9 cellular contexts compared by ENCODE assay signal in genomic region chr7:18352339-18353255, GRCh38.
DNase-seq lines count a peak whose midpoint lies in the region; ATAC-seq, FAIRE-seq and TF ChIP-seq lines count a peak whose summit lies in the region.
"Had no signal": no experiment of that assay in that cellular context is flagged by ENCODE, and none has a peak within 500 bp of the region (broad histone marks: within the 10 kb centered on the region; RNA-seq: fewer than 3 reads in every experiment).

No MANE protein-coding gene starts in this region.

- peak; percentile 74 for ATAC-seq in GM19023 (IDR thresholded peaks at IDR 0.05; ENCODE audit: unreplicated experiment)
- ATAC-seq in HG03439 (IDR thresholded peaks at IDR 0.05; ENCODE audit: unreplicated experiment), result peak; percentile 74
- no peak for ATAC-seq in activated T-cell treated with anti-CD3 and anti-CD28 coated beads, Interleukin-2, amount 50 U/mL, for 4 hours

- intact Hi-C loops in breast epithelium (cut with DNase I; ENCODE audit: low total_unique reads) (no loop called here), kidney (cut with DNase I) (loop anchor here (10.0 kb wide), 1 partner anchor 222 kb away; no protein-coding TSS in a partner anchor), testis (cut with DNase I; ENCODE audit: low total_unique reads) (loop anchor here (10.0 kb wide), 1 partner anchor 222 kb away; no protein-coding TSS in a partner anchor)

- WGBS in testis, 2 donors, result 64 to 65% methylated on average over 7 of the region's 7 CpGs

- H3K9me3 ChIP-seq in breast epithelium, result no peaks in the 10 kb centered on the region
- no peaks in the 10 kb centered on the region for H3K9me3 ChIP-seq in kidney (ENCODE audit: control insufficient read depth in 1 of 2, low read length in 2 of 2)
- no peaks in the 10 kb centered on the region for H3K9me3 ChIP-seq in testis
- H3K9me3 ChIP-seq: neutrophil had no signal

- H3K36me3 ChIP-seq in breast epithelium, result no peaks in the 10 kb centered on the region
- no peaks in the 10 kb centered on the region for H3K36me3 ChIP-seq in kidney (ENCODE audit: control insufficient read depth in 1 of 2, insufficient read depth in 2 of 2, low read length in 2 of 2)
- no peaks in the 10 kb centered on the region for H3K36me3 ChIP-seq in testis (ENCODE audit: low read depth, missing control alignments)
- H3K36me3 ChIP-seq: neutrophil had no signal

- no peak overlapping the region for H3K27ac ChIP-seq in breast epithelium
- H3K27ac ChIP-seq in kidney (ENCODE audit: low read depth in 2 of 2, low read length in 2 of 2), result no peak overlapping the region
- no peak overlapping the region for H3K27ac ChIP-seq in testis
- H3K27ac ChIP-seq: neutrophil had no signal

- TF ChIP-seq CTCF in breast epithelium (IDR thresholded peaks at IDR 0.05), result peak in 2 of 3 donors; percentile 25 to 52
- TF ChIP-seq CTCF in kidney (IDR thresholded peaks at IDR 0.05; ENCODE audit: borderline replicate concordance, extremely low read depth, insufficient read depth), result peak; percentile 57
- TF ChIP-seq CTCF in testis (IDR thresholded peaks at IDR 0.05), result peak in 2 of 3 experiments; percentile 55 to 56

- H3K4me1 Mint-ChIP-seq in activated T-cell treated with anti-CD3 and anti-CD28 coated beads, Interleukin-2, amount 50 U/mL, for 4 hours (ENCODE audit: low read depth), result peaks cover 5% of the 10 kb centered on the region

- no peak overlapping the region for H3K9ac ChIP-seq in kidney (ENCODE audit: low read length in 2 of 2)

- TF ChIP-seq POLR2A in breast epithelium (IDR thresholded peaks at IDR 0.05) (no peak), testis (IDR thresholded peaks at IDR 0.05) (no peak)

- no peak overlapping the region for H3K4me3 Mint-ChIP-seq in activated T-cell treated with anti-CD3 and anti-CD28 coated beads, Interleukin-2, amount 50 U/mL, for 4 hours

- FAIRE-seq in kidney (lab: Jason Lieb, UNC), result peak; percentile 66

- DNase-seq in COLO829 (ENCODE audit: low spot score), result peak; percentile 74
- DNase-seq in NCI-H526 treated with DMSO at 0.1 percent for 48 hours (lab: John Stamatoyannopoulos, UW), result peak; percentile 19
- DNase-seq in breast epithelium (ENCODE audit: low spot score in 2 of 2), result no peak
- no peak for DNase-seq in kidney
- DNase-seq in testis, result peak; percentile 54
- no peak for DNase-seq in activated T-cell treated with anti-CD3 and anti-CD28 coated beads, Interleukin-2, amount 50 U/mL, for 4 hours

- peaks cover 3% of the 10 kb centered on the region for H3K27me3 Mint-ChIP-seq in activated T-cell treated with anti-CD3 and anti-CD28 coated beads, Interleukin-2, amount 50 U/mL, for 4 hours (ENCODE audit: low read depth)

- H3K27me3 ChIP-seq in breast epithelium (no peaks in the 10 kb centered on the region), testis (no peaks in the 10 kb centered on the region)
- H3K27me3 ChIP-seq: neutrophil had no signal

- H3K4me3 ChIP-seq in breast epithelium (no peak overlapping the region), kidney (ENCODE audit: low read length in 2 of 2) (no peak overlapping the region), testis (no peak overlapping the region)

- no peaks in the 10 kb centered on the region for H3K4me1 ChIP-seq in breast epithelium
- H3K4me1 ChIP-seq in kidney (ENCODE audit: control insufficient read depth in 1 of 2, insufficient read depth in 1 of 2, low read depth in 1 of 2, low read length in 2 of 2), result no peaks in the 10 kb centered on the region
- no peaks in the 10 kb centered on the region for H3K4me1 ChIP-seq in testis

- H3K36me3 Mint-ChIP-seq in activated T-cell treated with anti-CD3 and anti-CD28 coated beads, Interleukin-2, amount 50 U/mL, for 4 hours (ENCODE audit: insufficient read depth), result no peaks in the 10 kb centered on the region

- no peaks in the 10 kb centered on the region for H3K9me3 Mint-ChIP-seq in activated T-cell treated with anti-CD3 and anti-CD28 coated beads, Interleukin-2, amount 50 U/mL, for 4 hours

Comparison
In these comparisons a context has a peak if more than half of its experiments do, and no peak if none do; other contexts are left out.
1. DNase-seq: peak in COLO829 (single experiment), NCI-H526 treated with DMSO at 0.1 percent for 48 hours (single experiment) and testis (single experiment); none in breast epithelium (0 of 2), kidney (single experiment) and activated T-cell treated with anti-CD3 and anti-CD28 coated beads, Interleukin-2, amount 50 U/mL, for 4 hours (single experiment).
2. ATAC-seq: peak in GM19023 (single experiment) and HG03439 (single experiment); none in activated T-cell treated with anti-CD3 and anti-CD28 coated beads, Interleukin-2, amount 50 U/mL, for 4 hours (0 of 2).
3. Peak in every context shown above with its lines, with median percentiles within 50 percentile points of each other: CTCF ChIP-seq.